ENCODE assay signal across 9 cellular contexts in genomic region chr10:89251417-89252224, GRCh38. TPM values are rescaled to one million over a fixed set of nuclear protein-coding genes. Genes with fewer than 3 reads are reported as not detected.
A peak's percentile ranks its signal among the peaks of the same experiment; 100 is the strongest.
DNase-seq lines count a peak whose midpoint lies in the region; ATAC-seq and TF ChIP-seq lines count a peak whose summit lies in the region.
"Had no signal": no experiment of that assay in that cellular context is flagged by ENCODE, and none has a peak within 500 bp of the region (broad histone marks: within the 10 kb centered on the region; RNA-seq: fewer than 3 reads in every experiment).

Gene LIPA (minus strand): TSS chr10:89251775. CDS start chr10:89247648, 4,127 bp downstream.

- in situ Hi-C loops in GM18951 (cut with MboI; ENCODE audit: low sequenced_read_pairs, unreplicated experiment) = loop anchor here (10.0 kb wide), 1 partner anchor 313 kb away; no protein-coding TSS in a partner anchor

- CTCF ChIA-PET in activated B cell treated with CpG ODN at 0.5 μM for 24 hours (lab: Charles Lee) = interaction anchor here (0.7 to 2.1 kb wide), 4 partner anchors 34 to 162 kb away, joined by 3 to 13 read pairs (median 4); partner anchors contain the start of gene IFIT5

- H3K9me3 ChIP-seq in spleen = peaks cover 0 to 19% (median 14%) of the 10 kb centered on the region in 8 donors

- no peaks in the 10 kb centered on the region for H3K27me3 ChIP-seq in spleen (replicated peaks in 1 of 7)

- H3K27me3 Mint-ChIP-seq in activated B cell treated with CpG ODN at 0.5 μM for 24 hours (peaks cover 3% of the 10 kb centered on the region), immature natural killer cell (ENCODE audit: low read depth in 3 of 3) (peaks cover 0 to 5% (median 1%) of the 10 kb centered on the region in 3 donors)

- H3K4me3 ChIP-seq in spleen = peak within 1 kb of the TSS; percentile 71 to 98 (median 88)
- H3K4me3 ChIP-seq: K562 had no signal

- peak; percentile 95 for ATAC-seq in HG03196 (IDR thresholded peaks at IDR 0.05; ENCODE audit: unreplicated experiment)
- peak; percentile 93 for ATAC-seq in activated B cell treated with CpG ODN at 0.5 μM for 24 hours (ENCODE audit: low read depth)
- ATAC-seq: K562 had no signal

- H3K9me3 Mint-ChIP-seq in activated B cell treated with CpG ODN at 0.5 μM for 24 hours = peaks cover 15% of the 10 kb centered on the region
- H3K9me3 Mint-ChIP-seq in immature natural killer cell = peaks cover 0 to 2% (median 0%) of the 10 kb centered on the region in 6 donors

- POLR2A ChIA-PET in activated B cell treated with CpG ODN at 0.5 μM for 24 hours (lab: Charles Lee) = interaction anchor here (0.6 to 2.5 kb wide), 12 partner anchors 9 to 487 kb away, joined by 3 to 15 read pairs (median 4); partner anchors contain the start of genes IFIT1, IFIT2, IFIT5 and KIF20B

- H3K4me1 ChIP-seq in spleen = peaks cover 5 to 44% (median 30%) of the 10 kb centered on the region in 6 donors

- peaks cover 26% of the 10 kb centered on the region for H3K4me1 Mint-ChIP-seq in activated B cell treated with CpG ODN at 0.5 μM for 24 hours
- peaks cover 15 to 30% of the 10 kb centered on the region in 2 donors for H3K4me1 Mint-ChIP-seq in immature natural killer cell

- H3K4me3 Mint-ChIP-seq in activated B cell treated with CpG ODN at 0.5 μM for 24 hours = peak within 1 kb of the TSS; percentile 91
- peak within 1 kb of the TSS; percentile 88 to 90 (median 88) for H3K4me3 Mint-ChIP-seq in immature natural killer cell

- H3K27ac ChIP-seq in spleen = peak within 1 kb of the TSS; percentile 74 to 93 (median 87)

- 0 to 1% (median 1%) methylated on average over 19 to 53 of the region's 53 CpGs for WGBS in spleen, 5 donors

- TF ChIP-seq CTCF in activated B cell treated with CpG ODN at 0.5 μM for 24 hours (IDR thresholded peaks at IDR 0.05) = no peak
- peak in 5 of 11 experiments; percentile 5 to 34 (median 20) for TF ChIP-seq CTCF in spleen (IDR thresholded peaks at IDR 0.05 in 8 of 11, conservative IDR thresholded peaks at IDR 0.05 in 3 of 11)

- H3K27ac Mint-ChIP-seq in activated B cell treated with CpG ODN at 0.5 μM for 24 hours (peak within 1 kb of the TSS; percentile 79), immature natural killer cell (peak within 1 kb of the TSS; percentile 79 to 86 (median 81))

- H3K36me3 Mint-ChIP-seq in activated B cell treated with CpG ODN at 0.5 μM for 24 hours (ENCODE audit: low read depth) (peaks cover 3% of the 10 kb centered on the region), immature natural killer cell (no peaks in the 10 kb centered on the region)

- DNase-seq in AG08395 (ENCODE audit: low spot score) (peak; percentile 100), NCI-H345 (lab: John Stamatoyannopoulos, UW) (peak; percentile 96), activated B cell treated with CpG ODN at 0.5 μM for 24 hours (peak; percentile 90), immature natural killer cell (peak; percentile 96 to 98 (median 97)), spleen (peak; percentile 99)
- DNase-seq in central memory CD4-positive, alpha-beta T cell = peak; percentile 95

- no peaks in the 10 kb centered on the region for H3K36me3 ChIP-seq in spleen

- intact Hi-C loops in activated B cell treated with CpG ODN at 0.5 μM for 24 hours (cut with micrococcal nuclease) (loop anchor here (1.0 to 2.0 kb wide), 5 partner anchors 49 to 449 kb away; partner anchors contain the start of genes IFIT5, KIF20B and PANK1), spleen (cut with DNase I; ENCODE audit: low total_unique reads) (loop anchor here (10.0 kb wide), 1 partner anchor 143 kb away; the partner anchor contains the start of gene IFIT1)

- TF ChIP-seq POLR2A in GM18951 (IDR thresholded peaks at IDR 0.05; ENCODE audit: extremely low read depth, insufficient read depth, insufficient read length) = peak; percentile 90
- TF ChIP-seq POLR2A in spleen (IDR thresholded peaks at IDR 0.05) = peak in 2 of 3 donors; percentile 55 to 91

RNA-seq across cellular contexts. Expression of gene LIPA, which starts in this region (rescaled TPM):
- total RNA-seq in activated B cell treated with CpG ODN at 0.5 μM for 24 hours = 32.8 and 35.3 TPM in 2 replicates
- 100 to 1,000 TPM; 120 to 196 (median 125) TPM for polyA plus RNA-seq in immature natural killer cell
- total RNA-seq in spleen = 100 to 1,000 TPM; 216 to 828 (median 424) TPM
- 10 to 100 TPM; 28.6 to 75.0 (median 58.6) TPM for polyA plus RNA-seq in spleen

Comparison
In these comparisons a context has a peak if more than half of its experiments do, and no peak if none do; other contexts are left out.
1. Peak in every context shown above with its lines: DNase-seq, ATAC-seq, H3K4me3 ChIP-seq and H3K27ac ChIP-seq.